17 cellular contexts compared by ENCODE assay signal in genomic region chr7:8923164-8923806, GRCh38.
DNase-seq lines count a peak whose midpoint lies in the region; ATAC-seq, FAIRE-seq and TF ChIP-seq lines count a peak whose summit lies in the region.
"Had no signal": no experiment of that assay in that cellular context is flagged by ENCODE, and none has a peak within 500 bp of the region (broad histone marks: within the 10 kb centered on the region; RNA-seq: fewer than 3 reads in every experiment).

No MANE protein-coding gene starts in this region.

- no peak overlapping the region for H3K4me3 Mint-ChIP-seq in progenitor cell of endocrine pancreas (ENCODE audit: low read depth)
- H3K4me3 Mint-ChIP-seq: CD4-positive, alpha-beta T cell had no signal

- intact Hi-C loops in HepG2 (cut with micrococcal nuclease; ENCODE audit: unreplicated experiment): no loop called here

- H2AFZ ChIP-seq in HepG2 (ENCODE audit: low read length) (no peak overlapping the region), hepatocyte (no peak overlapping the region)

- H3K27ac Mint-ChIP-seq in progenitor cell of endocrine pancreas: peak overlapping the region; percentile 40
- H3K27ac Mint-ChIP-seq: CD4-positive, alpha-beta T cell had no signal

- no peaks in the 10 kb centered on the region for H3K36me3 Mint-ChIP-seq in progenitor cell of endocrine pancreas (ENCODE audit: insufficient read depth)

- 25% methylated on average over 2 of the region's 2 CpGs for WGBS in liver
- 3% methylated on average over 2 of the region's 2 CpGs for WGBS in HepG2 (ENCODE audit: low lambda C conversion rate)
- 65% methylated on average over 2 of the region's 2 CpGs for WGBS in hepatocyte (ENCODE audit: low lambda C conversion rate, missing lambda C conversion rate)

- peaks cover 27% of the 10 kb centered on the region for H3K4me1 Mint-ChIP-seq in progenitor cell of endocrine pancreas (ENCODE audit: low read depth)

- no peak for TF ChIP-seq POLR2A in HepG2 (IDR thresholded peaks at IDR 0.05; ENCODE audit: insufficient read depth in 1 of 2, low read depth in 2 of 2, low read length in 2 of 2)

- H3K4me3 ChIP-seq in liver (ENCODE audit: low read depth in 1 of 3, low read length in 3 of 3): no peak overlapping the region
- no peak overlapping the region for H3K4me3 ChIP-seq in HepG2 (replicated peaks in 1 of 3; ENCODE audit: insufficient read depth in 1 of 3, low read depth in 2 of 3, low read length in 3 of 3)
- H3K4me3 ChIP-seq in hepatocyte: no peak overlapping the region
- H3K4me3 ChIP-seq: A549, HAP-1 had no signal

- H4K20me1 ChIP-seq in HepG2 (ENCODE audit: insufficient read depth, low read length) (no peaks in the 10 kb centered on the region), hepatocyte (ENCODE audit: insufficient read depth, poor library complexity, severe bottlenecking) (no peaks in the 10 kb centered on the region)

- peaks cover 0 to 2% (median 0%) of the 10 kb centered on the region in 4 donors for H3K4me1 ChIP-seq in liver (ENCODE audit: control insufficient read depth in 4 of 4, insufficient read depth in 4 of 4, low read length in 3 of 4)
- no peaks in the 10 kb centered on the region for H3K4me1 ChIP-seq in HepG2 (ENCODE audit: insufficient read depth, low read length)
- no peaks in the 10 kb centered on the region for H3K4me1 ChIP-seq in hepatocyte (ENCODE audit: insufficient read depth)
- H3K4me1 ChIP-seq: A549 had no signal

- BruUV-seq in HepG2 (replicated peaks; lab: Mats Ljungman, UMichigan): no TSS peak

- H3K9me3 Mint-ChIP-seq in progenitor cell of endocrine pancreas (ENCODE audit: low read depth): peaks cover 4% of the 10 kb centered on the region

- CTCF ChIA-PET in HepG2 (lab: Yijun Ruan, JAX; ENCODE audit: low intra/inter-chr PET ratio, low total read pairs): no interaction called here

- H3K9me3 ChIP-seq in liver (ENCODE audit: control insufficient read depth in 4 of 4, low read length in 3 of 4) (peaks cover 0 to 2% (median 0%) of the 10 kb centered on the region in 4 donors), HepG2 (ENCODE audit: low read length) (peaks cover 63% of the 10 kb centered on the region), hepatocyte (ENCODE audit: low read depth) (no peaks in the 10 kb centered on the region)
- H3K9me3 ChIP-seq: A549, HAP-1 had no signal

- FAIRE-seq in HepG2 (lab: Jason Lieb, UNC): no peak
- FAIRE-seq: A549, H1 had no signal

- H3K4me2 ChIP-seq in HepG2 (ENCODE audit: low read depth, low read length): no peak overlapping the region
- H3K4me2 ChIP-seq in hepatocyte: no peak overlapping the region
- H3K4me2 ChIP-seq: A549 had no signal

- TF ChIP-seq EP300 in HepG2 (IDR thresholded peaks at IDR 0.05; ENCODE audit: low read depth in 2 of 2, low read length in 2 of 2) (no peak), HepG2 (CRISPR knock-in tag; IDR thresholded peaks at IDR 0.05; ENCODE audit: borderline replicate concordance) (no peak)

- POLR2A ChIA-PET in HepG2 (lab: Yijun Ruan, JAX): no interaction called here

- no peak for DNase-seq in HepG2 (ENCODE audit: low spot score)
- peak; percentile 81 for DNase-seq in foreskin melanocyte
- no peak for DNase-seq in progenitor cell of endocrine pancreas (ENCODE audit: low spot score, unreplicated experiment)
- DNase-seq in hepatocyte (ENCODE audit: low spot score): no peak
- DNase-seq in GF-D8 (lab: John Stamatoyannopoulos, UW): no peak
- no peak for DNase-seq in activated CD4-positive, alpha-beta T cell treated with anti-CD3 and anti-CD28 coated beads for 4 hours
- DNase-seq: AML-193; CD4-positive, alpha-beta T cell; DMS153; DMS79; GDM1 had no signal

- H3K36me3 ChIP-seq in liver (ENCODE audit: control insufficient read depth in 4 of 4, insufficient read depth in 3 of 4, low read depth in 1 of 4, low read length in 3 of 4) (no peaks in the 10 kb centered on the region), HepG2 (replicated peaks in 1 of 2; ENCODE audit: control insufficient read depth in 1 of 2, insufficient read depth in 2 of 2, low read length in 2 of 2) (no peaks in the 10 kb centered on the region), hepatocyte (replicated peaks; ENCODE audit: insufficient read depth, low read depth) (no peaks in the 10 kb centered on the region)
- H3K36me3 ChIP-seq: HAP-1 had no signal

- ATAC-seq in HepG2: no peak
- ATAC-seq: A549 had no signal

- H3K9me2 ChIP-seq in hepatocyte (replicated peaks; ENCODE audit: insufficient read depth): no peaks in the 10 kb centered on the region

- TF ChIP-seq RAD21 in liver (IDR thresholded peaks at IDR 0.05): no peak
- no peak for TF ChIP-seq RAD21 in HepG2 (CRISPR knock-in tag; IDR thresholded peaks at IDR 0.05)

- no peaks in the 10 kb centered on the region for H3K27me3 Mint-ChIP-seq in progenitor cell of endocrine pancreas
- H3K27me3 Mint-ChIP-seq: CD4-positive, alpha-beta T cell had no signal

- H3K27me3 ChIP-seq in liver (ENCODE audit: control insufficient read depth in 4 of 4, insufficient read depth in 4 of 4, low read length in 3 of 4) (no peaks in the 10 kb centered on the region), HepG2 (ENCODE audit: control insufficient read depth in 1 of 2, insufficient read depth in 2 of 2, low read length in 2 of 2) (no peaks in the 10 kb centered on the region), hepatocyte (no peaks in the 10 kb centered on the region)

- in situ Hi-C loops in HepG2 (cut with HindIII; ENCODE audit: extremely low pct_ligation_motif_present, low pct_unique_long_range_greater_than_20kb): no loop called here

- TF ChIP-seq CTCF in liver (IDR thresholded peaks at IDR 0.05; ENCODE audit: low read depth, low read length, missing input control) (no peak), HepG2 (CRISPR knock-in tag; IDR thresholded peaks at IDR 0.05) (no peak), progenitor cell of endocrine pancreas (IDR thresholded peaks at IDR 0.05; ENCODE audit: unreplicated experiment) (no peak), hepatocyte (IDR thresholded peaks at IDR 0.05; ENCODE audit: poor library complexity) (no peak)

- H3K9ac ChIP-seq in liver (ENCODE audit: low read depth in 1 of 2, low read length in 2 of 2) (no peak overlapping the region), HepG2 (ENCODE audit: insufficient read depth, low read depth, low read length) (no peak overlapping the region)

- H3K27ac ChIP-seq in liver (ENCODE audit: low read depth in 1 of 2, low read length in 2 of 2) (no peak overlapping the region), HepG2 (ENCODE audit: extremely low read length, insufficient read depth, low read length) (no peak overlapping the region), hepatocyte (no peak overlapping the region)
- H3K27ac ChIP-seq: 22Rv1, A549, C4-2B had no signal

- no peaks in the 10 kb centered on the region for H3K79me2 ChIP-seq in HepG2 (ENCODE audit: insufficient read depth, low read length)
- no peaks in the 10 kb centered on the region for H3K79me2 ChIP-seq in hepatocyte

TF ChIP-seq in liver, 16 proteins besides CTCF, POLR2A, EP300 and RAD21 (continues in another document):
- TF ChIP-seq NR2F2 (IDR thresholded peaks at IDR 0.05) (no peak), SP1 (IDR thresholded peaks at IDR 0.05) (no peak), RXRA (IDR thresholded peaks at IDR 0.05) (no peak), HNF4A (conservative IDR thresholded peaks at IDR 0.05) (peak in 1 of 2 donors; percentile 48)

TF ChIP-seq in HepG2, 621 proteins besides CTCF, POLR2A, EP300 and RAD21:
- no peak for TF ChIP-seq SRY (CRISPR knock-in tag; IDR thresholded peaks at IDR 0.05)
- no peak for TF ChIP-seq ZMYM3 (CRISPR knock-in tag; IDR thresholded peaks at IDR 0.05)
- no peak for TF ChIP-seq ZNF460 (CRISPR knock-in tag; IDR thresholded peaks at IDR 0.05; ENCODE audit: borderline replicate concordance)
- TF ChIP-seq REPIN1 (CRISPR knock-in tag; IDR thresholded peaks at IDR 0.05; ENCODE audit: borderline replicate concordance, low read depth): no peak
- TF ChIP-seq ATF1 (CRISPR knock-in tag; IDR thresholded peaks at IDR 0.05): no peak
- TF ChIP-seq ZNF562 (CRISPR knock-in tag; IDR thresholded peaks at IDR 0.05; ENCODE audit: borderline replicate concordance): no peak
- no peak for TF ChIP-seq PHB2 (IDR thresholded peaks at IDR 0.05; ENCODE audit: partially characterized antibody)
- no peak for TF ChIP-seq ZC3H13 (CRISPR knock-in tag; IDR thresholded peaks at IDR 0.05)
- no peak for TF ChIP-seq PAWR (CRISPR knock-in tag; IDR thresholded peaks at IDR 0.05; ENCODE audit: borderline replicate concordance)
- no peak for TF ChIP-seq ADNP (CRISPR knock-in tag; IDR thresholded peaks at IDR 0.05)
- TF ChIP-seq MEIS1 (CRISPR knock-in tag; IDR thresholded peaks at IDR 0.05; ENCODE audit: borderline replicate concordance): no peak
- TF ChIP-seq MAZ (IDR thresholded peaks at IDR 0.05; ENCODE audit: borderline replicate concordance, low read depth, low read length): no peak
- no peak for TF ChIP-seq MAZ (CRISPR knock-in tag; IDR thresholded peaks at IDR 0.05; ENCODE audit: low read depth)
- no peak for TF ChIP-seq SP140L (CRISPR knock-in tag; IDR thresholded peaks at IDR 0.05; ENCODE audit: borderline replicate concordance)
